ENCODE assay signal across 29 cellular contexts in the genomic region with DNA sequence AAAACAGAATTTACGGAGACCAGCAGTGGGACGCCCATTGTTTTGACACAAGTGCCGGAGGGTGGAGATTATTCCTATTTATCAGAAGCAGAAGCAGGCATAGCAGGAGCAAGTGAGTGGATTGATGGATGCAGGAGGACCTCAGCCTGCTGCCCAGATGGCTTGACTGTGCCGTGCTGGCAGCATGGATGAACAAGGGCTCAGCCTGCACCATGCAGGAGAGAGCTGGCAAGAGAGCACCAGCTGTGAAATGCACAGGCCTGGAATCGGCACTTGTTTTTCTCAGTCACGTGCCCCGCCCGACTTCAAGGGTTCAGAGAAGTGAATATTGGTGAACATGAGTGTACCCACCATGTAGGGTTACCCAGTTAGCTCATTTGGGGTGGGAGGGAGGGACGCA. TPM values are rescaled to one million over a fixed set of nuclear protein-coding genes. Genes with fewer than 3 reads are reported as not detected.
"Had no signal": no experiment of that assay in that cellular context is flagged by ENCODE, and none has a peak within 500 bp of the region (broad histone marks: within the 10 kb centered on the region; RNA-seq: fewer than 3 reads in every experiment).

No MANE protein-coding gene starts in this region.

- H3K27ac ChIP-seq: ascending aorta, breast epithelium, cardiac muscle cell, colonic mucosa, dorsolateral prefrontal cortex, gastrocnemius medialis had no signal

- H3K27me3 ChIP-seq: ascending aorta, breast epithelium, cardiac muscle cell, colonic mucosa, foreskin keratinocyte had no signal

- H3K9me3 ChIP-seq: ascending aorta, breast epithelium, colonic mucosa, gastrocnemius medialis had no signal

- DNase-seq: activated CD4-positive, alpha-beta memory T cell treated with anti-CD3 and anti-CD28 coated beads for 36 hours; activated CD4-positive, alpha-beta T cell treated with anti-CD3 and anti-CD28 coated beads for 1 hour; activated CD4-positive, alpha-beta T cell treated with anti-CD3 and anti-CD28 coated beads for 48 hours; activated CD4-positive, alpha-beta T cell treated with anti-CD3 and anti-CD28 coated beads, Interleukin-2, amount 50 U/mL, for 1 hour; activated CD8-positive, alpha-beta memory T cell treated with anti-CD3 and anti-CD28 coated beads, Interleukin-2, amount 10 ng/mL, durations not matched to agents 7 days and 5 days; activated CD8-positive, alpha-beta memory T cell treated with anti-CD3 and anti-CD28 coated beads, Interleukin-2, amount 50 U/mL, for 48 hours; activated CD8-positive, alpha-beta T cell treated with anti-CD3 and anti-CD28 coated beads, Interleukin-2, amount 10 ng/mL, durations not matched to agents 7 days and 5 days; activated gamma-delta T cell; activated naive CD4-positive, alpha-beta T cell; activated naive CD4-positive, alpha-beta T cell treated with anti-CD3 and anti-CD28 coated beads, Interleukin-2, amount 10 ng/mL, durations not matched to agents 7 days and 5 days; activated naive CD8-positive, alpha-beta T cell treated with anti-CD3 and anti-CD28 coated beads, Interleukin-2, amount 10 ng/mL, durations not matched to agents 7 days and 5 days; activated T-cell treated with anti-CD3 and anti-CD28 coated beads for 4 hours; activated T-cell treated with anti-CD3 and anti-CD28 coated beads, Interleukin-2, amount 50 U/mL, for 24 hours; activated T-cell treated with anti-CD3 and anti-CD28 coated beads, Interleukin-2, amount 50 U/mL, for 72 hours; central memory CD4-positive, alpha-beta T cell; cerebellar nuclear complex; colonic mucosa; dorsolateral prefrontal cortex; effector memory CD4-positive, alpha-beta T cell; endodermal cell; foreskin keratinocyte; gastrocnemius medialis; glutamatergic neuron; T-helper 2 cell had no signal

- H3K4me3 ChIP-seq: ascending aorta, breast epithelium, cardiac muscle cell, colonic mucosa, dorsolateral prefrontal cortex, gastrocnemius medialis had no signal

- H3K4me1 ChIP-seq: ascending aorta, breast epithelium, colonic mucosa, gastrocnemius medialis had no signal

- H3K36me3 ChIP-seq: ascending aorta, breast epithelium, cardiac muscle cell, colonic mucosa, gastrocnemius medialis had no signal

- ATAC-seq: activated CD8-positive, alpha-beta memory T cell treated with anti-CD3 and anti-CD28 coated beads, Interleukin-2, amount 10 ng/mL, durations not matched to agents 7 days and 5 days; activated CD8-positive, alpha-beta T cell treated with anti-CD3 and anti-CD28 coated beads, Interleukin-2, amount 10 ng/mL, durations not matched to agents 7 days and 5 days; activated naive CD4-positive, alpha-beta T cell treated with anti-CD3 and anti-CD28 coated beads, Interleukin-2, amount 50 U/mL, for 72 hours; activated T-cell treated with anti-CD3 and anti-CD28 coated beads, Interleukin-2, amount 50 U/mL, for 72 hours; esophagus mucosa; foreskin keratinocyte; gastrocnemius medialis had no signal

RNA-seq across cellular contexts. Expression of a gene that starts 4.0 kb away (rescaled TPM):
- total RNA-seq: activated CD8-positive, alpha-beta T cell treated with anti-CD3 and anti-CD28 coated beads, Interleukin-2, amount 10 ng/mL, durations not matched to agents 7 days and 5 days; cardiac muscle cell had no signal
- polyA plus RNA-seq: cardiac muscle cell had no signal
